ENCODE assay signal across 15 cellular contexts in genomic region chr4:31455612-31456011, GRCh38.
DNase-seq lines count a peak whose midpoint lies in the region; ATAC-seq and TF ChIP-seq lines count a peak whose summit lies in the region.
"Had no signal": no experiment of that assay in that cellular context is flagged by ENCODE, and none has a peak within 500 bp of the region (broad histone marks: within the 10 kb centered on the region; RNA-seq: fewer than 3 reads in every experiment).

No MANE protein-coding gene starts in this region.

- no peak overlapping the region for H3K27ac Mint-ChIP-seq in neural progenitor cell
- no peak overlapping the region for H3K27ac Mint-ChIP-seq in natural killer cell
- H3K27ac Mint-ChIP-seq: B cell; CD8-positive, alpha-beta T cell had no signal

- H3K27me3 Mint-ChIP-seq in neural progenitor cell (ENCODE audit: insufficient read depth, low read depth) (no peaks in the 10 kb centered on the region), natural killer cell (ENCODE audit: low read depth in 2 of 2) (no peaks in the 10 kb centered on the region)
- H3K27me3 Mint-ChIP-seq: B cell had no signal

- H3K9me3 Mint-ChIP-seq in neural progenitor cell = peaks cover 3% of the 10 kb centered on the region
- peaks cover 7 to 24% of the 10 kb centered on the region in 2 donors for H3K9me3 Mint-ChIP-seq in natural killer cell

- H3K27me3 ChIP-seq in OCI-LY3 (ENCODE audit: low read depth, low read length) (no peaks in the 10 kb centered on the region), SU-DHL-6 (ENCODE audit: low read length) (no peaks in the 10 kb centered on the region), neural progenitor cell (no peaks in the 10 kb centered on the region)
- H3K27me3 ChIP-seq: BLaER1 treated with 17β-estradiol and CSF1 and Interleukin-3, amounts not matched to agents 10 nM and 100 nM had no signal

- intact Hi-C loops in natural killer cell (cut with micrococcal nuclease) = no loop called here

- no peaks in the 10 kb centered on the region for H3K9me2 ChIP-seq in SU-DHL-6 (replicated peaks; ENCODE audit: insufficient read depth, low read length)

- H3K4me2 ChIP-seq in OCI-LY3 (ENCODE audit: low read length) (no peak overlapping the region), SU-DHL-6 (ENCODE audit: low read depth, low read length, poor library complexity, severe bottlenecking) (no peak overlapping the region), neural progenitor cell (no peak overlapping the region)
- H3K4me2 ChIP-seq: BLaER1 treated with 17β-estradiol and CSF1 and Interleukin-3, amounts not matched to agents 10 nM and 100 nM had no signal

- ATAC-seq in natural killer cell = no peak
- ATAC-seq in HG03039 (IDR thresholded peaks at IDR 0.05; ENCODE audit: unreplicated experiment) = no peak
- no peak for ATAC-seq in GM21390 (IDR thresholded peaks at IDR 0.05; ENCODE audit: unreplicated experiment)
- ATAC-seq: CD8-positive, alpha-beta T cell had no signal

- no peak for TF ChIP-seq CTCF in 22Rv1 (IDR thresholded peaks at IDR 0.05)
- no peak for TF ChIP-seq CTCF in OCI-LY3 (IDR thresholded peaks at IDR 0.05; ENCODE audit: low read depth, low read length)
- no peak for TF ChIP-seq CTCF in SU-DHL-6 (IDR thresholded peaks at IDR 0.05; ENCODE audit: insufficient read depth, low read length, poor library complexity, severe bottlenecking)
- no peak for TF ChIP-seq CTCF in neural progenitor cell (IDR thresholded peaks at IDR 0.05)
- no peak for TF ChIP-seq CTCF in natural killer cell (IDR thresholded peaks at IDR 0.05)

- H4K20me1 ChIP-seq in OCI-LY3 (ENCODE audit: insufficient read depth, low read length) (no peaks in the 10 kb centered on the region), SU-DHL-6 (ENCODE audit: low read depth, low read length) (no peaks in the 10 kb centered on the region), neural progenitor cell (ENCODE audit: low read depth) (no peaks in the 10 kb centered on the region)
- H4K20me1 ChIP-seq: BLaER1 treated with 17β-estradiol and CSF1 and Interleukin-3, amounts not matched to agents 10 nM and 100 nM had no signal

- H3K9ac ChIP-seq in OCI-LY3 (ENCODE audit: low read length) = no peak overlapping the region
- H3K9ac ChIP-seq in SU-DHL-6 (ENCODE audit: low read length) = no peak overlapping the region
- no peak overlapping the region for H3K9ac ChIP-seq in neural progenitor cell
- H3K9ac ChIP-seq: BLaER1 treated with 17β-estradiol and CSF1 and Interleukin-3, amounts not matched to agents 10 nM and 100 nM had no signal

- H3K9me3 ChIP-seq in OCI-LY3 (ENCODE audit: insufficient read depth, low read length) = no peaks in the 10 kb centered on the region
- no peaks in the 10 kb centered on the region for H3K9me3 ChIP-seq in SU-DHL-6 (ENCODE audit: insufficient read depth, low read length)
- no peaks in the 10 kb centered on the region for H3K9me3 ChIP-seq in neural progenitor cell (ENCODE audit: low read depth)
- H3K9me3 ChIP-seq: BLaER1 treated with 17β-estradiol and CSF1 and Interleukin-3, amounts not matched to agents 10 nM and 100 nM had no signal

- no peaks in the 10 kb centered on the region for H3F3A ChIP-seq in SU-DHL-6 (ENCODE audit: insufficient read depth)
- H3F3A ChIP-seq in neural progenitor cell (ENCODE audit: low read depth) = no peaks in the 10 kb centered on the region

- H3K4me3 ChIP-seq in OCI-LY3 (ENCODE audit: low read length) (no peak overlapping the region), SU-DHL-6 (ENCODE audit: insufficient read depth, low read length, poor library complexity, severe bottlenecking) (no peak overlapping the region), neural progenitor cell (no peak overlapping the region)
- H3K4me3 ChIP-seq: BLaER1 treated with 17β-estradiol and CSF1 and Interleukin-3, amounts not matched to agents 10 nM and 100 nM had no signal

- H3K27ac ChIP-seq in 22Rv1 = peak overlapping the region; percentile 29
- H3K27ac ChIP-seq in OCI-LY3 (ENCODE audit: low read length) = no peak overlapping the region
- H3K27ac ChIP-seq in SU-DHL-6 (ENCODE audit: low read depth, low read length) = no peak overlapping the region
- no peak overlapping the region for H3K27ac ChIP-seq in neural progenitor cell
- H3K27ac ChIP-seq: BLaER1 treated with 17β-estradiol and CSF1 and Interleukin-3, amounts not matched to agents 10 nM and 100 nM had no signal

- H3K4me3 Mint-ChIP-seq in neural progenitor cell (no peak overlapping the region), natural killer cell (no peak overlapping the region)
- H3K4me3 Mint-ChIP-seq: B cell; CD8-positive, alpha-beta T cell had no signal

- no peaks in the 10 kb centered on the region for H3K4me1 ChIP-seq in OCI-LY3 (ENCODE audit: low read length)
- no peaks in the 10 kb centered on the region for H3K4me1 ChIP-seq in neural progenitor cell

- H3K4me1 Mint-ChIP-seq in neural progenitor cell = peaks cover 4% of the 10 kb centered on the region
- H3K4me1 Mint-ChIP-seq in natural killer cell = no peaks in the 10 kb centered on the region
- H3K4me1 Mint-ChIP-seq: B cell had no signal

- H3K36me3 Mint-ChIP-seq in neural progenitor cell (no peaks in the 10 kb centered on the region), natural killer cell (peaks cover 11% of the 10 kb centered on the region)
- H3K36me3 Mint-ChIP-seq: CD8-positive, alpha-beta T cell had no signal

- H3K79me2 ChIP-seq in OCI-LY3 (ENCODE audit: low read length) = no peaks in the 10 kb centered on the region
- H3K79me2 ChIP-seq in SU-DHL-6 (ENCODE audit: insufficient read depth, low read length) = no peaks in the 10 kb centered on the region
- no peaks in the 10 kb centered on the region for H3K79me2 ChIP-seq in neural progenitor cell (ENCODE audit: low read depth)

- 0 out of 2 replicates have a peak overlapping the region, but pooled peaks have one; percentile 77 for H2AFZ ChIP-seq in OCI-LY3 (ENCODE audit: low read depth, low read length)
- peak overlapping the region; percentile 71 for H2AFZ ChIP-seq in SU-DHL-6 (ENCODE audit: low read depth, low read length, severe bottlenecking)
- peak overlapping the region; percentile 51 for H2AFZ ChIP-seq in neural progenitor cell (replicated peaks)

- no peak for DNase-seq in neural progenitor cell (ENCODE audit: low spot score)
- no peak for DNase-seq in natural killer cell
- DNase-seq in NCI-H748 treated with DMSO at 0.1 percent for 48 hours (lab: John Stamatoyannopoulos, UW) = no peak
- DNase-seq: 8988T; Calu3; CD8-positive, alpha-beta T cell; DMS79 treated with DMSO at 0.1 percent for 48 hours; GF-D8 had no signal

- no peaks in the 10 kb centered on the region for H3K36me3 ChIP-seq in OCI-LY3 (replicated peaks; ENCODE audit: low read depth, low read length)
- H3K36me3 ChIP-seq in SU-DHL-6 (ENCODE audit: low read length) = no peaks in the 10 kb centered on the region; the same call in 1 of the 2 replicates
- no peaks in the 10 kb centered on the region for H3K36me3 ChIP-seq in neural progenitor cell
- H3K36me3 ChIP-seq: BLaER1 treated with 17β-estradiol and CSF1 and Interleukin-3, amounts not matched to agents 10 nM and 100 nM had no signal
